In genomic region chr9:6498982-6499381, GRCh38 we compare ENCODE assay signal across 12 cellular contexts.
DNase-seq lines count a peak whose midpoint lies in the region; ATAC-seq and TF ChIP-seq lines count a peak whose summit lies in the region.
"Had no signal": no experiment of that assay in that cellular context is flagged by ENCODE, and none has a peak within 500 bp of the region (broad histone marks: within the 10 kb centered on the region; RNA-seq: fewer than 3 reads in every experiment).

No MANE protein-coding gene starts in this region.

- POLR2A ChIA-PET in activated CD4-positive, alpha-beta memory T cell treated with anti-CD3 and anti-CD28 coated beads for 36 hours (lab: Charles Lee) = no interaction called here
- POLR2A ChIA-PET in activated CD4-positive, alpha-beta memory T cell treated with anti-CD3 and anti-CD28 coated beads, Interleukin-2, amount 10 ng/mL, durations not matched to agents 7 days and 5 days (lab: Charles Lee) = no interaction called here
- POLR2A ChIA-PET in naive thymus-derived CD4-positive, alpha-beta T cell (lab: Charles Lee) = no interaction called here

- intact Hi-C loops in activated CD4-positive, alpha-beta memory T cell treated with anti-CD3 and anti-CD28 coated beads for 36 hours (cut with micrococcal nuclease) = loop anchor here (10.0 kb wide), 1 partner anchor 144 kb away; no protein-coding TSS in a partner anchor
- intact Hi-C loops in naive thymus-derived CD4-positive, alpha-beta T cell (cut with micrococcal nuclease) = loop anchor here in 1 of 2 donors (10.0 kb wide), 1 partner anchor 144 kb away; no protein-coding TSS in a partner anchor
- intact Hi-C loops in heart left ventricle (cut with DNase I) = loop anchor here in 4 of 10 donors (10.0 kb wide), 3 partner anchors 84 to 144 kb away; partner anchors contain the start of gene UHRF2 (in 1 of the 4)

- no peak for DNase-seq in activated CD4-positive, alpha-beta memory T cell treated with anti-CD3 and anti-CD28 coated beads for 36 hours
- no peak for DNase-seq in activated CD4-positive, alpha-beta memory T cell treated with anti-CD3 and anti-CD28 coated beads, Interleukin-2, amount 10 ng/mL, durations not matched to agents 7 days and 5 days
- DNase-seq in LHCN-M2 (ENCODE audit: low read depth) = peak; percentile 60
- peak; percentile 67 for DNase-seq in epithelial cell of esophagus (ENCODE audit: low read depth)
- DNase-seq in naive thymus-derived CD4-positive, alpha-beta T cell = no peak
- DNase-seq in heart left ventricle = no peak
- no peak for DNase-seq in progenitor cell of endocrine pancreas (ENCODE audit: low spot score, unreplicated experiment)
- DNase-seq: activated CD4-positive, alpha-beta T cell treated with anti-CD3 and anti-CD28 coated beads, Interleukin-2, amount 10 ng/mL, durations not matched to agents 24 days and 14 days; activated gamma-delta T cell; NCI-H1092 treated with DMSO at 0.1 percent for 48 hours; trophoblast cell had no signal

- H3K4me1 Mint-ChIP-seq in activated CD4-positive, alpha-beta memory T cell treated with anti-CD3 and anti-CD28 coated beads for 36 hours (ENCODE audit: low read depth) = peaks cover 12% of the 10 kb centered on the region
- H3K4me1 Mint-ChIP-seq in activated CD4-positive, alpha-beta memory T cell treated with anti-CD3 and anti-CD28 coated beads, Interleukin-2, amount 10 ng/mL, durations not matched to agents 7 days and 5 days = no peaks in the 10 kb centered on the region
- peaks cover 0 to 3% (median 0%) of the 10 kb centered on the region in 7 donors for H3K4me1 Mint-ChIP-seq in naive thymus-derived CD4-positive, alpha-beta T cell
- peaks cover 6% of the 10 kb centered on the region for H3K4me1 Mint-ChIP-seq in progenitor cell of endocrine pancreas (ENCODE audit: low read depth)

- no peaks in the 10 kb centered on the region for H3K4me1 ChIP-seq in naive thymus-derived CD4-positive, alpha-beta T cell (ENCODE audit: control insufficient read depth in 2 of 2, insufficient read depth in 2 of 2, low read length in 2 of 2)
- H3K4me1 ChIP-seq in heart left ventricle = peaks cover 0 to 6% (median 0%) of the 10 kb centered on the region in 12 donors

- ATAC-seq in naive thymus-derived CD4-positive, alpha-beta T cell = no peak
- no peak for ATAC-seq in GM21447 (IDR thresholded peaks at IDR 0.05; ENCODE audit: unreplicated experiment)
- no peak for ATAC-seq in heart left ventricle

- no peak for TF ChIP-seq POLR2A in heart left ventricle (IDR thresholded peaks at IDR 0.05)

- no peak overlapping the region for H3K27ac ChIP-seq in naive thymus-derived CD4-positive, alpha-beta T cell (ENCODE audit: low read depth, low read length)
- no peak overlapping the region for H3K27ac ChIP-seq in heart left ventricle

- peak overlapping the region; percentile 36 for H3K27ac Mint-ChIP-seq in activated CD4-positive, alpha-beta memory T cell treated with anti-CD3 and anti-CD28 coated beads for 36 hours
- no peak overlapping the region for H3K27ac Mint-ChIP-seq in activated CD4-positive, alpha-beta memory T cell treated with anti-CD3 and anti-CD28 coated beads, Interleukin-2, amount 10 ng/mL, durations not matched to agents 7 days and 5 days
- peak overlapping the region in 6 of 9 donors; percentile 9 to 72 (median 44) for H3K27ac Mint-ChIP-seq in naive thymus-derived CD4-positive, alpha-beta T cell
- H3K27ac Mint-ChIP-seq in progenitor cell of endocrine pancreas = no peak overlapping the region

- no peaks in the 10 kb centered on the region for H3K9me3 ChIP-seq in naive thymus-derived CD4-positive, alpha-beta T cell (ENCODE audit: control insufficient read depth in 2 of 3, low read length in 3 of 3)
- H3K9me3 ChIP-seq in heart left ventricle = no peaks in the 10 kb centered on the region

- CTCF ChIA-PET in activated CD4-positive, alpha-beta memory T cell treated with anti-CD3 and anti-CD28 coated beads for 36 hours (lab: Charles Lee) = interaction anchor here (0.6 kb wide), 1 partner anchor 29 kb away, joined by 3 read pairs; no protein-coding TSS in a partner anchor
- CTCF ChIA-PET in activated CD4-positive, alpha-beta memory T cell treated with anti-CD3 and anti-CD28 coated beads, Interleukin-2, amount 10 ng/mL, durations not matched to agents 7 days and 5 days (lab: Charles Lee) = interaction anchor here (1.1 kb wide), 1 partner anchor 9 kb away, joined by 3 read pairs; no protein-coding TSS in a partner anchor
- CTCF ChIA-PET in naive thymus-derived CD4-positive, alpha-beta T cell (lab: Charles Lee) = no interaction called here

- H3K36me3 Mint-ChIP-seq in activated CD4-positive, alpha-beta memory T cell treated with anti-CD3 and anti-CD28 coated beads for 36 hours = peaks cover 28% of the 10 kb centered on the region
- H3K36me3 Mint-ChIP-seq in activated CD4-positive, alpha-beta memory T cell treated with anti-CD3 and anti-CD28 coated beads, Interleukin-2, amount 10 ng/mL, durations not matched to agents 7 days and 5 days (ENCODE audit: low read depth) = peaks cover 48% of the 10 kb centered on the region
- peaks cover 4 to 55% (median 36%) of the 10 kb centered on the region in 5 donors for H3K36me3 Mint-ChIP-seq in naive thymus-derived CD4-positive, alpha-beta T cell
- peaks cover 14% of the 10 kb centered on the region for H3K36me3 Mint-ChIP-seq in progenitor cell of endocrine pancreas (ENCODE audit: insufficient read depth)

- H3K27me3 ChIP-seq in naive thymus-derived CD4-positive, alpha-beta T cell (ENCODE audit: control insufficient read depth in 2 of 2, insufficient read depth in 2 of 2, low read length in 2 of 2) = no peaks in the 10 kb centered on the region
- no peaks in the 10 kb centered on the region for H3K27me3 ChIP-seq in heart left ventricle

- no peak for TF ChIP-seq CTCF in epithelial cell of esophagus (IDR thresholded peaks at IDR 0.05; ENCODE audit: insufficient read depth, low read depth, low read length, missing control alignments)
- TF ChIP-seq CTCF in heart left ventricle (IDR thresholded peaks at IDR 0.05) = no peak
- no peak for TF ChIP-seq CTCF in progenitor cell of endocrine pancreas (IDR thresholded peaks at IDR 0.05; ENCODE audit: unreplicated experiment)

- WGBS in heart left ventricle, 4 donors = 92 to 100% (median 93%) methylated on average over 1 of the region's 1 CpG

- H3K36me3 ChIP-seq in naive thymus-derived CD4-positive, alpha-beta T cell (ENCODE audit: control insufficient read depth in 2 of 3, insufficient read depth in 3 of 3, low read length in 3 of 3) = peaks cover 8 to 47% (median 10%) of the 10 kb centered on the region in 3 experiments
- H3K36me3 ChIP-seq in heart left ventricle = peaks cover 0 to 99% (median 88%) of the 10 kb centered on the region in 9 donors

- H3K4me3 ChIP-seq in epithelial cell of esophagus (ENCODE audit: low read length) = no peak overlapping the region
- H3K4me3 ChIP-seq in naive thymus-derived CD4-positive, alpha-beta T cell (ENCODE audit: low read length) = no peak overlapping the region
- H3K4me3 ChIP-seq in heart left ventricle = no peak overlapping the region

- H3K4me3 Mint-ChIP-seq in activated CD4-positive, alpha-beta memory T cell treated with anti-CD3 and anti-CD28 coated beads for 36 hours = no peak overlapping the region
- H3K4me3 Mint-ChIP-seq in activated CD4-positive, alpha-beta memory T cell treated with anti-CD3 and anti-CD28 coated beads, Interleukin-2, amount 10 ng/mL, durations not matched to agents 7 days and 5 days = no peak overlapping the region
- H3K4me3 Mint-ChIP-seq in naive thymus-derived CD4-positive, alpha-beta T cell = no peak overlapping the region
- no peak overlapping the region for H3K4me3 Mint-ChIP-seq in progenitor cell of endocrine pancreas (ENCODE audit: low read depth)
- H3K4me3 Mint-ChIP-seq: activated CD4-positive, alpha-beta T cell treated with anti-CD3 and anti-CD28 coated beads, Interleukin-2, amount 10 ng/mL, durations not matched to agents 24 days and 14 days had no signal

- H3K9me3 Mint-ChIP-seq in activated CD4-positive, alpha-beta memory T cell treated with anti-CD3 and anti-CD28 coated beads for 36 hours = no peaks in the 10 kb centered on the region
- H3K9me3 Mint-ChIP-seq in activated CD4-positive, alpha-beta memory T cell treated with anti-CD3 and anti-CD28 coated beads, Interleukin-2, amount 10 ng/mL, durations not matched to agents 7 days and 5 days = no peaks in the 10 kb centered on the region
- H3K9me3 Mint-ChIP-seq in naive thymus-derived CD4-positive, alpha-beta T cell = no peaks in the 10 kb centered on the region
- H3K9me3 Mint-ChIP-seq in progenitor cell of endocrine pancreas (ENCODE audit: low read depth) = no peaks in the 10 kb centered on the region
- H3K9me3 Mint-ChIP-seq: activated CD4-positive, alpha-beta T cell treated with anti-CD3 and anti-CD28 coated beads, Interleukin-2, amount 10 ng/mL, durations not matched to agents 24 days and 14 days had no signal

- no peaks in the 10 kb centered on the region for H3K27me3 Mint-ChIP-seq in activated CD4-positive, alpha-beta memory T cell treated with anti-CD3 and anti-CD28 coated beads for 36 hours
- no peaks in the 10 kb centered on the region for H3K27me3 Mint-ChIP-seq in activated CD4-positive, alpha-beta memory T cell treated with anti-CD3 and anti-CD28 coated beads, Interleukin-2, amount 10 ng/mL, durations not matched to agents 7 days and 5 days
- H3K27me3 Mint-ChIP-seq in naive thymus-derived CD4-positive, alpha-beta T cell = no peaks in the 10 kb centered on the region
- H3K27me3 Mint-ChIP-seq in progenitor cell of endocrine pancreas = no peaks in the 10 kb centered on the region
- H3K27me3 Mint-ChIP-seq: activated CD4-positive, alpha-beta T cell treated with anti-CD3 and anti-CD28 coated beads, Interleukin-2, amount 10 ng/mL, durations not matched to agents 24 days and 14 days had no signal

Comparison
In these comparisons a context has a peak if more than half of its experiments do, and no peak if none do; other contexts are left out.
1. H3K27ac Mint-ChIP-seq: peak in activated CD4-positive, alpha-beta memory T cell treated with anti-CD3 and anti-CD28 coated beads for 36 hours (single experiment) and naive thymus-derived CD4-positive, alpha-beta T cell (6 of 9); none in activated CD4-positive, alpha-beta memory T cell treated with anti-CD3 and anti-CD28 coated beads, Interleukin-2, amount 10 ng/mL, durations not matched to agents 7 days and 5 days (single experiment) and progenitor cell of endocrine pancreas (single experiment).
2. DNase-seq: peak in LHCN-M2 (single experiment) and epithelial cell of esophagus (single experiment); none in activated CD4-positive, alpha-beta memory T cell treated with anti-CD3 and anti-CD28 coated beads for 36 hours (single experiment), activated CD4-positive, alpha-beta memory T cell treated with anti-CD3 and anti-CD28 coated beads, Interleukin-2, amount 10 ng/mL, durations not matched to agents 7 days and 5 days (single experiment), naive thymus-derived CD4-positive, alpha-beta T cell (0 of 9), heart left ventricle (0 of 5) and progenitor cell of endocrine pancreas (single experiment).